Comparison of ENCODE assay signal across 1 cellular context in the genomic region with DNA sequence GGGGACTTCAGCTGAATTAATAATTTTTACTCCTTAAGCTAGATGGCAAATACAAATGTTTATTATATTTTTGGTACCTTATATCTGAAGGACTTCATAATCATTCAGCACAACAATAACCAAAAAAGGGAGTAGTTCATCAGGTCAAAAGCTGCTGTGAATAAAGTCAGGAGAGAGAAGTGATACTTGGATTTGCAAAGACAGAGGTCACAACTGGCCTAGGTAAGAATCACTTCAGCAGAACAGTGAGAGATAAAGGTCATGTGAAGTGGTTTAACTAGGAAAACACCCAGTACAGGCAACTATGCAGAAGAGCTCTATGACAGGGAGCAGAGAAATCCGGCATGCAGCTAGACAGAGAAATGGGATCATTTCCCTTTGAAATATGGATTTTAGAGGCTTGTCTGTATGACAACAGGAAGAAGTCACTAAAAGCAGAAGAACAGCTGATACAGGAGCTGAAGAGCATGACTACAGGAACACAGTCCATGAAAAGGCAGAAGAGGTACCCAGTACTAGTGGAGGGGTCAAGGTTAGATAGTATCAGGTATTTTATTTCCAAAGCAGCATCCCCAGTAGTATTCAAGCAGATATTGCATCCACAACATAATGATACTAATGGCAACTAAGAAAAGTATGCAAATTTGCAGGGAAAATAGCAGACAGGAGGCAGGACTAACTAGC.
TF ChIP-seq lines count a peak whose summit lies in the region.

No MANE protein-coding gene starts in this region.

TF ChIP-seq in SK-N-SH treated with all-trans-retinoic acid at 6 μM for 48 hours, 23 proteins besides CTCF, POLR2A, EP300 and RAD21 (continued from another document):
- TF ChIP-seq CREB5 (CRISPR knock-in tag; IDR thresholded peaks at IDR 0.05; ENCODE audit: low read depth) (no peak), ZNF70 (CRISPR knock-in tag; IDR thresholded peaks at IDR 0.05) (no peak), BACH2 (CRISPR knock-in tag; IDR thresholded peaks at IDR 0.05; ENCODE audit: borderline replicate concordance) (no peak)
- TF ChIP-seq, protein P1, sequence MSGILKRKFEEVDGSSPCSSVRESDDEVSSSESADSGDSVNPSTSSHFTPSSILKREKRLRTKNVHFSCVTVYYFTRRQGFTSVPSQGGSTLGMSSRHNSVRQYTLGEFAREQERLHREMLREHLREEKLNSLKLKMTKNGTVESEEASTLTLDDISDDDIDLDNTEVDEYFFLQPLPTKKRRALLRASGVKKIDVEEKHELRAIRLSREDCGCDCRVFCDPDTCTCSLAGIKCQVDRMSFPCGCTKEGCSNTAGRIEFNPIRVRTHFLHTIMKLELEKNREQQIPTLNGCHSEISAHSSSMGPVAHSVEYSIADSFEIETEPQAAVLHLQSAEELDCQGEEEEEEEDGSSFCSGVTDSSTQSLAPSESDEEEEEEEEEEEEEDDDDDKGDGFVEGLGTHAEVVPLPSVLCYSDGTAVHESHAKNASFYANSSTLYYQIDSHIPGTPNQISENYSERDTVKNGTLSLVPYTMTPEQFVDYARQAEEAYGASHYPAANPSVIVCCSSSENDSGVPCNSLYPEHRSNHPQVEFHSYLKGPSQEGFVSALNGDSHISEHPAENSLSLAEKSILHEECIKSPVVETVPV (CRISPR knock-in tag; IDR thresholded peaks at IDR 0.05): no peak
